ENCODE assay signal across 21 cellular contexts in genomic region chr12:13242926-13243325, GRCh38.
"Had no signal": no experiment of that assay in that cellular context is flagged by ENCODE, and none has a peak within 500 bp of the region (broad histone marks: within the 10 kb centered on the region; RNA-seq: fewer than 3 reads in every experiment).

No MANE protein-coding gene starts in this region.

- H3K27me3 ChIP-seq: MG63, SJSA1 had no signal

- H3K36me3 ChIP-seq: MG63, SJSA1 had no signal

- H3K4me3 ChIP-seq: MG63, SJSA1 had no signal

- FAIRE-seq: astrocyte, RCC 7860 had no signal

- DNase-seq: activated CD4-positive, alpha-beta T cell treated with anti-CD3 and anti-CD28 coated beads for 48 hours; activated CD4-positive, alpha-beta T cell treated with anti-CD3 and anti-CD28 coated beads, Interleukin-2, amount 50 U/mL, for 4 hours; activated CD4-positive, CD25-positive, alpha-beta regulatory T cell treated with anti-CD3 and anti-CD28 coated beads, Interleukin-2, amount 50 U/mL, for 72 hours; activated CD8-positive, alpha-beta memory T cell treated with anti-CD3 and anti-CD28 coated beads, Interleukin-2, amount 50 U/mL, for 48 hours; activated CD8-positive, alpha-beta T cell treated with anti-CD3 and anti-CD28 coated beads, Interleukin-2, amount 10 ng/mL, durations not matched to agents 7 days and 5 days; activated naive CD4-positive, alpha-beta T cell; activated naive CD8-positive, alpha-beta T cell treated with anti-CD3 and anti-CD28 coated beads, Interleukin-2, amount 50 U/mL, for 24 hours; activated T-cell treated with anti-CD3 and anti-CD28 coated beads, Interleukin-2, amount 50 U/mL, for 1 hour; amygdala; MG63; NCI-H146; NCI-H1930; NCI-H345; NCI-H510A; PC-3; SHP77; T-helper 17 cell; T-helper 9 cell had no signal

- H3K9me3 ChIP-seq: MG63, SJSA1 had no signal

- H3K27ac ChIP-seq: SJSA1 had no signal
